ENCODE assay signal across 7 cellular contexts in the genomic region with DNA sequence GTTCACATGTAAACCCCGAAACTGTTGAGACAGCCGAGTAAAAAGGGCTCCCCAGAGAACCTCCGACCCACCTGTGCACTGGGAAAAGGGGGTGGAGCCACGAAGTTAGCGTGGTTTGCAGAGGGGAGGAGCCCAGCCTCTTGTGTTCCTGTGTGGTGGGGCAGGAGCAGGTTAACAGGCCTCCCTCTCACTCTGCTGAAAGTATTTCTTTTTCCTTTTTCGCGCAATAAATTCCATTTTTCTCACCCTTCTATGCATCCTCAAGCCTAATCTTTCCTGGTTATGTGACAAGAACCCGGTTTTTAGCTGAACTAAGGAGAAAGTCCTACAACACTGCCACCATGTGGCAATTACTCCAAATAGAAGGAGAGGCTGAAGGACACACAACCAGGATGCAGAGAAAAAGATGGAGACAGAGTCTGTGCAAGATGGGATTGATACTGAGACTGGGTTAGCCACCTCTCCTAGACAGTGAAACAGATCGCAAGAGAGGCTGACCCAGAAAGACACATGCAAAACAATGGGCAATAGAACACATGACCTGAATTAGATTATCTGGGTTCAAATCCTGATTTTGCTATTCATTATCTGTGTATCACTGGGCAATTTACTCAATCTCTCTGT.
DNase-seq lines count a peak whose midpoint lies in the region; ATAC-seq, FAIRE-seq and TF ChIP-seq lines count a peak whose summit lies in the region.

No MANE protein-coding gene starts in this region.

- H3K4me2 ChIP-seq in GM12878 (ENCODE audit: control insufficient read depth, insufficient read depth) = peak overlapping the region; percentile 52

- H3K4me3 ChIP-seq in H7 (ENCODE audit: insufficient read depth, low read depth, low read length) (peak overlapping the region; percentile 38), GM12878 (peak overlapping the region; percentile 63), iPS-15b (ENCODE audit: low read depth, low read length) (peak overlapping the region; percentile 58), skin epidermis (peak overlapping the region in 4 of 7 experiments; percentile 7 to 21 (median 14))

- peak overlapping the region; percentile 94 for H2AFZ ChIP-seq in GM12878 (ENCODE audit: control insufficient read depth, low read depth, low read length)

- peak; percentile 59 to 79 (median 73) for TF ChIP-seq CTCF in GM12878 (IDR thresholded peaks at IDR 0.05 in 2 of 3, conservative IDR thresholded peaks at IDR 0.05 in 1 of 3; ENCODE audit: control insufficient read depth in 2 of 3, extremely low read depth in 1 of 3, insufficient read depth in 1 of 3, low read depth in 3 of 3, low read length in 3 of 3)

- no peak overlapping the region for H3K27ac ChIP-seq in GM12878 (ENCODE audit: control insufficient read depth, insufficient read depth)
- H3K27ac ChIP-seq in skin epidermis = no peak overlapping the region

- SMC1A ChIA-PET in GM12878 (lab: Charles Lee; ENCODE audit: uncharacterized antibody, unreplicated experiment) = interaction anchor here (0.8 to 2.9 kb wide), 16 partner anchors 8 to 506 kb away, joined by 3 to 15 read pairs (median 4); no protein-coding TSS in a partner anchor

- H3K9me3 ChIP-seq in GM12878 (replicated peaks; ENCODE audit: control insufficient read depth, insufficient read depth, low read length) (no peaks in the 10 kb centered on the region), iPS-15b (ENCODE audit: control insufficient read depth, insufficient read depth, low read length) (no peaks in the 10 kb centered on the region)

- TF ChIP-seq EP300 in GM12878 (IDR thresholded peaks at IDR 0.05; ENCODE audit: borderline replicate concordance in 1 of 2, control insufficient read depth in 1 of 2, low read depth in 2 of 2, low read length in 2 of 2) = no peak

- CTCF ChIA-PET in GM12878 (lab: Yijun Ruan, JAX) = interaction anchor here (0.7 to 4.9 kb wide), 15 partner anchors 8 to 502 kb away, joined by 3 to 42 read pairs (median 3); no protein-coding TSS in a partner anchor

- BruUV-seq in GM12878 (replicated peaks; lab: Mats Ljungman, UMichigan) = no TSS peak

- H3K27me3 ChIP-seq in H7 (ENCODE audit: control insufficient read depth, insufficient read depth, low read length) (peaks cover 2% of the 10 kb centered on the region; the same call in 1 of the 2 replicates), GM12878 (replicated peaks in 1 of 2; ENCODE audit: control insufficient read depth in 2 of 2, insufficient read depth in 2 of 2, low read length in 1 of 2) (no peaks in the 10 kb centered on the region), iPS-15b (ENCODE audit: control insufficient read depth, insufficient read depth, low read length) (no peaks in the 10 kb centered on the region)

- DNase-seq in GM04504 (ENCODE audit: low read depth) (peak; percentile 47), H7 (peak; percentile 21), NAMALWA (ENCODE audit: low spot score) (peak; percentile 77), GM12878 (ENCODE audit: low read depth, low spot score) (peak; percentile 57)

- 1% methylated on average over 9 of the region's 9 CpGs for WGBS in GM12878 (ENCODE audit: insufficient coverage, insufficient replicate concordance, low lambda C conversion rate, missing lambda C conversion rate)

- no peak for TF ChIP-seq POLR2A in GM12878 (IDR thresholded peaks at IDR 0.05; ENCODE audit: low read depth, low read length)

- peak; percentile 93 for TF ChIP-seq RAD21 in GM12878 (IDR thresholded peaks at IDR 0.05; ENCODE audit: insufficient read depth, low read depth, low read length)

- POLR2A ChIA-PET in GM12878 (lab: Charles Lee) = interaction anchor here (0.6 kb wide), 1 partner anchor 615 kb away, joined by 3 read pairs; no protein-coding TSS in a partner anchor

- RAD21 ChIA-PET in GM12878 (lab: Charles Lee; ENCODE audit: unreplicated experiment) = interaction anchor here (1.1 to 2.1 kb wide), 2 partner anchors 8 to 471 kb away, joined by 4 to 7 read pairs; no protein-coding TSS in a partner anchor

- H3K36me3 ChIP-seq in H7 (replicated peaks; ENCODE audit: control insufficient read depth, insufficient read depth, low read length) (no peaks in the 10 kb centered on the region), GM12878 (ENCODE audit: control insufficient read depth in 2 of 2, insufficient read depth in 2 of 2, low read length in 1 of 2) (no peaks in the 10 kb centered on the region), iPS-15b (ENCODE audit: control insufficient read depth, insufficient read depth, low read length) (no peaks in the 10 kb centered on the region)

- H3K79me2 ChIP-seq in GM12878 (ENCODE audit: control insufficient read depth, insufficient read depth, low read length) = no peaks in the 10 kb centered on the region

- peak; percentile 47 for FAIRE-seq in GM12878 (lab: Jason Lieb, UNC)

- in situ Hi-C loops in GM12878 (cut with MboI) = no loop called here

- H3K4me1 ChIP-seq in GM12878 (ENCODE audit: control insufficient read depth, insufficient read depth, low read length) (no peaks in the 10 kb centered on the region), iPS-15b (ENCODE audit: control insufficient read depth, insufficient read depth, low read length) (no peaks in the 10 kb centered on the region)

- ATAC-seq in SK-N-SH treated with all-trans-retinoic acid at 6 μM for 48 hours (peak; percentile 98), GM12878 (peak; percentile 97)

- H3K9ac ChIP-seq in GM12878 (ENCODE audit: control insufficient read depth, insufficient read depth, low read length) (no peak overlapping the region), iPS-15b (ENCODE audit: low read depth, low read length) (peak overlapping the region; percentile 28)

- intact Hi-C loops in GM12878 (cut with micrococcal nuclease; ENCODE audit: unreplicated experiment) = loop anchor here (1.0 to 5.0 kb wide), 2 partner anchors 122 to 472 kb away; no protein-coding TSS in a partner anchor

- H4K20me1 ChIP-seq in GM12878 (ENCODE audit: control insufficient read depth, insufficient read depth) = no peaks in the 10 kb centered on the region

TF ChIP-seq in SK-N-SH treated with all-trans-retinoic acid at 6 μM for 48 hours, 23 proteins besides CTCF, POLR2A, EP300 and RAD21:
- TF ChIP-seq ZNF565 (CRISPR knock-in tag; conservative IDR thresholded peaks at IDR 0.05; ENCODE audit: low read depth) = no peak
- TF ChIP-seq ZNF70 (CRISPR knock-in tag; IDR thresholded peaks at IDR 0.05) = no peak
- no peak for TF ChIP-seq PATZ1 (CRISPR knock-in tag; IDR thresholded peaks at IDR 0.05; ENCODE audit: borderline replicate concordance)
- no peak for TF ChIP-seq ZFP3 (CRISPR knock-in tag; IDR thresholded peaks at IDR 0.05)
- TF ChIP-seq ISL1 (CRISPR knock-in tag; IDR thresholded peaks at IDR 0.05) = no peak
- no peak for TF ChIP-seq ARNTL (CRISPR knock-in tag; IDR thresholded peaks at IDR 0.05; ENCODE audit: borderline replicate concordance, low read depth)
- TF ChIP-seq CSDC2 (CRISPR knock-in tag; IDR thresholded peaks at IDR 0.05) = no peak

TF ChIP-seq in GM12878, 131 proteins besides CTCF, POLR2A, EP300 and RAD21 (continues in another document):
- TF ChIP-seq BRCA1 (IDR thresholded peaks at IDR 0.05; ENCODE audit: low read depth, low read length) = no peak
- TF ChIP-seq MEF2A (IDR thresholded peaks at IDR 0.05; ENCODE audit: insufficient read depth, low read depth, low read length) = no peak
- no peak for TF ChIP-seq CBX5 (IDR thresholded peaks at IDR 0.05; ENCODE audit: low read depth)
- no peak for TF ChIP-seq FOS (IDR thresholded peaks at IDR 0.05; ENCODE audit: borderline replicate concordance, extremely low read depth, insufficient read length)
- TF ChIP-seq IKZF1 (conservative IDR thresholded peaks at IDR 0.05) = peak; percentile 38; the same call in 1 of the 2 replicates
- no peak; the same call in 1 of the 2 replicates for TF ChIP-seq CREB1 (IDR thresholded peaks at IDR 0.05; ENCODE audit: low read depth)
- no peak for TF ChIP-seq NR2C2 (IDR thresholded peaks at IDR 0.05; ENCODE audit: borderline replicate concordance, control insufficient read depth, insufficient read length, low read depth)
- TF ChIP-seq, protein P1, sequence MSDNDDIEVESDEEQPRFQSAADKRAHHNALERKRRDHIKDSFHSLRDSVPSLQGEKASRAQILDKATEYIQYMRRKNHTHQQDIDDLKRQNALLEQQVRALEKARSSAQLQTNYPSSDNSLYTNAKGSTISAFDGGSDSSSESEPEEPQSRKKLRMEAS (IDR thresholded peaks at IDR 0.05; ENCODE audit: low read depth, low read length) = no peak
- no peak for TF ChIP-seq NRF1 (conservative IDR thresholded peaks at IDR 0.05; ENCODE audit: low read depth, low read length)
- no peak for TF ChIP-seq STAT1 (conservative IDR thresholded peaks at IDR 0.05)
- no peak for TF ChIP-seq ATF2 (IDR thresholded peaks at IDR 0.05; ENCODE audit: low read length)
- no peak for TF ChIP-seq ZZZ3 (IDR thresholded peaks at IDR 0.05; ENCODE audit: control insufficient read depth, insufficient read length, low read depth)
- TF ChIP-seq MTA3 (IDR thresholded peaks at IDR 0.05; ENCODE audit: borderline replicate concordance, low read length) = no peak

Comparison
In these comparisons a context has a peak if more than half of its experiments do, and no peak if none do; other contexts are left out.
1. DNase-seq: peak in every context shown above with its lines; median percentile 77 in NAMALWA; 57 in GM12878; 47 in GM04504; 21 in H7.